10 cellular contexts compared by ENCODE assay signal in genomic region chr4:657338-658030, GRCh38. TPM values are rescaled to one million over a fixed set of nuclear protein-coding genes. Genes with fewer than 3 reads are reported as not detected.
"Had no signal": no experiment of that assay in that cellular context is flagged by ENCODE, and none has a peak within 500 bp of the region (broad histone marks: within the 10 kb centered on the region; RNA-seq: fewer than 3 reads in every experiment).

No MANE protein-coding gene starts in this region.

- H3K4me3 ChIP-seq: esophagus squamous epithelium, transverse colon had no signal

- H3K27ac ChIP-seq: esophagus squamous epithelium, transverse colon had no signal

- H3K4me1 ChIP-seq: esophagus squamous epithelium, transverse colon had no signal

- DNase-seq: activated naive CD8-positive, alpha-beta T cell treated with anti-CD3 and anti-CD28 coated beads, Interleukin-2, amount 50 U/mL, for 24 hours; activated T-cell treated with anti-CD3 and anti-CD28 coated beads, Interleukin-2, amount 50 U/mL, for 4 hours; esophagus squamous epithelium; glutamatergic neuron; SHP77 treated with DMSO at 0.1 percent for 48 hours; transverse colon had no signal

- H3K36me3 ChIP-seq: esophagus squamous epithelium, transverse colon had no signal

- H3K9me3 ChIP-seq: esophagus squamous epithelium, transverse colon had no signal

- ATAC-seq: activated CD4-positive, CD25-positive, alpha-beta regulatory T cell treated with anti-CD3 and anti-CD28 coated beads, Interleukin-2, amount 50 U/mL, for 24 hours; activated naive CD8-positive, alpha-beta T cell treated with anti-CD3 and anti-CD28 coated beads, Interleukin-2, amount 50 U/mL, for 24 hours; activated T-cell treated with anti-CD3 and anti-CD28 coated beads, Interleukin-2, amount 50 U/mL, for 4 hours; left ventricle myocardium superior; stimulated activated effector memory CD8-positive, alpha-beta T cell treated with anti-CD3 and anti-CD28 coated beads, Interleukin-12 subunit alpha, Interleukin-12 subunit beta, amount 100 ng/mL, for 72 hours had no signal

RNA-seq across cellular contexts. Expression of gene SLC49A3, which starts 31.5 kb away (rescaled TPM):
- total RNA-seq: myocyte had no signal
